ENCODE assay signal across 1 cellular context in the genomic region with DNA sequence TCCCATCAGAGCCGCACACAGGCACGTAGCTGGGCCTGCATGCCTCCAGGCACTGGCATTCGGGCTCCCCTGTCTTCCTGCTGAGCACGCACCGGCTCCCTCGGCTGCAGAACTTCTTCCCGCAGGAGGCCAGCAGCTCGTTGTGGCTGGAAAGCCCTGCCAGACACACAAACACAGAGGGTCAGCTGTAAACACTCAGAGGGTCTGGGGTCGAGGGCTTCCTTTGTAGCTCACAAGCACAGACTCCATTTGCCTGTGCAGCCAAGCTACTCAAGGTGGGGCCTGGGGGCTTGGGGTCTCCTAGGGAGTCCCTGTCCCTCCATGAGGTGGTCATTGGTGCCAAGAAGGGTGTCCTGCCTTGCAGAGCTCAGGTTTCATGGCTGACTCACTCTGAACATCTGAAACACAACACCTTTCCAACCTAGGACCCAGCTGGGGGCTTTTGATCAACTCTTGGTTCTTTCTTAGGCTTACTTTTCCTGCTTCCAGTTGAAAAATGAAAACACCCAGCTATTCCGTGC.
TF ChIP-seq lines count a peak whose summit lies in the region.

No MANE protein-coding gene starts in this region.

TF ChIP-seq in H1, 55 proteins besides CTCF, POLR2A, EP300 and RAD21:
- TF ChIP-seq POLR2AphosphoS5 (IDR thresholded peaks at IDR 0.05; ENCODE audit: low read depth, low read length) (no peak), SUZ12 (IDR thresholded peaks at IDR 0.05; ENCODE audit: low read length) (no peak), NRF1 (IDR thresholded peaks at IDR 0.05; ENCODE audit: low read depth, low read length) (no peak), TBP (IDR thresholded peaks at IDR 0.05; ENCODE audit: low read depth, low read length) (no peak), SP2 (IDR thresholded peaks at IDR 0.05; ENCODE audit: low read length) (no peak), POU5F1 (IDR thresholded peaks at IDR 0.05; ENCODE audit: low read depth, low read length) (no peak), SIX5 (IDR thresholded peaks at IDR 0.05; ENCODE audit: low read depth, low read length) (no peak), KDM5A (IDR thresholded peaks at IDR 0.05; ENCODE audit: low read length) (no peak), KDM4A (IDR thresholded peaks at IDR 0.05; ENCODE audit: low read depth, low read length, severe bottlenecking) (no peak), TAF7 (optimal IDR thresholded peaks at IDR 0.05; ENCODE audit: borderline replicate concordance, low read depth, low read length) (no peak)
- TF ChIP-seq, protein P1, sequence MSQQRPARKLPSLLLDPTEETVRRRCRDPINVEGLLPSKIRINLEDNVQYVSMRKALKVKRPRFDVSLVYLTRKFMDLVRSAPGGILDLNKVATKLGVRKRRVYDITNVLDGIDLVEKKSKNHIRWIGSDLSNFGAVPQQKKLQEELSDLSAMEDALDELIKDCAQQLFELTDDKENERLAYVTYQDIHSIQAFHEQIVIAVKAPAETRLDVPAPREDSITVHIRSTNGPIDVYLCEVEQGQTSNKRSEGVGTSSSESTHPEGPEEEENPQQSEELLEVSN (IDR thresholded peaks at IDR 0.05) = no peak
- TF ChIP-seq, protein P2, sequence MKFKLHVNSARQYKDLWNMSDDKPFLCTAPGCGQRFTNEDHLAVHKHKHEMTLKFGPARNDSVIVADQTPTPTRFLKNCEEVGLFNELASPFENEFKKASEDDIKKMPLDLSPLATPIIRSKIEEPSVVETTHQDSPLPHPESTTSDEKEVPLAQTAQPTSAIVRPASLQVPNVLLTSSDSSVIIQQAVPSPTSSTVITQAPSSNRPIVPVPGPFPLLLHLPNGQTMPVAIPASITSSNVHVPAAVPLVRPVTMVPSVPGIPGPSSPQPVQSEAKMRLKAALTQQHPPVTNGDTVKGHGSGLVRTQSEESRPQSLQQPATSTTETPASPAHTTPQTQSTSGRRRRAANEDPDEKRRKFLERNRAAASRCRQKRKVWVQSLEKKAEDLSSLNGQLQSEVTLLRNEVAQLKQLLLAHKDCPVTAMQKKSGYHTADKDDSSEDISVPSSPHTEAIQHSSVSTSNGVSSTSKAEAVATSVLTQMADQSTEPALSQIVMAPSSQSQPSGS (IDR thresholded peaks at IDR 0.05; ENCODE audit: low read length) = no peak
- TF ChIP-seq, protein P3, sequence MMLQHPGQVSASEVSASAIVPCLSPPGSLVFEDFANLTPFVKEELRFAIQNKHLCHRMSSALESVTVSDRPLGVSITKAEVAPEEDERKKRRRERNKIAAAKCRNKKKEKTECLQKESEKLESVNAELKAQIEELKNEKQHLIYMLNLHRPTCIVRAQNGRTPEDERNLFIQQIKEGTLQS (IDR thresholded peaks at IDR 0.05; ENCODE audit: insufficient read depth, low read depth, low read length) = no peak
